In the genomic region with DNA sequence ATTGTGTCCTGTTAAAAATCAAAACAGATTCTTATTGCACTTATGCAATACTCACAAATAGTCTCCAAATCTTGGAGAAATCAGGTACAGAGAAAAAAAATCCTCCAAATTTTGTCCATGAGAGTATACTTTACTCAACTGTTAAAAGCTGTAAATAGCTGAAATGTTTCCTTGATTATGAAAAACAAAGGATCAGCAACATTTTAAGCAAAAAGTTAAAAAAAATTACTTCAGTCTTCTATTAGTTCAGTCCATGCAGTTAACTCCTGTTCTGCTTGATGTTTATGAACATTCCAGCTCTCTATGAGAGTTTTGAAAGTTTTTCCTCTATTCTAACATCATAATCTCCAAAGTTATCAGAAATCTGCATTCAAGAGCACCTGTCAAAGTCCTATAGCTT, we compare ENCODE assay signal across 29 cellular contexts. TPM values are rescaled to one million over a fixed set of nuclear protein-coding genes. Genes with fewer than 3 reads are reported as not detected.
"Had no signal": no experiment of that assay in that cellular context is flagged by ENCODE, and none has a peak within 500 bp of the region (broad histone marks: within the 10 kb centered on the region; RNA-seq: fewer than 3 reads in every experiment).

No MANE protein-coding gene starts in this region.

- DNase-seq: stimulated activated CD4-positive, alpha-beta T cell treated with anti-CD3 and anti-CD28 coated beads, Interleukin-2, amount 100 ng/mL, for 48 hours; stimulated activated CD4-positive, alpha-beta T cell treated with anti-CD3 and anti-CD28 coated beads, Interleukin-4, amount 100 ng/mL, for 1 hour; stimulated activated CD4-positive, alpha-beta T cell treated with anti-CD3 and anti-CD28 coated beads, Interleukin-4, amount 100 ng/mL, for 24 hours; stimulated activated CD4-positive, alpha-beta T cell treated with anti-CD3 and anti-CD28 coated beads, Interleukin-4, amount 100 ng/mL, for 4 hours; stimulated activated CD8-positive, alpha-beta memory T cell treated with anti-CD3 and anti-CD28 coated beads, Interleukin-4, amount 100 ng/mL, for 48 hours; stimulated activated naive B cell treated with anti-CD40 and anti-IgM and Interleukin-4, amounts not matched to agents 10 μg/mL and 1 μg/mL and 100 μg/mL, for 72 hours; stimulated activated naive CD4-positive, alpha-beta T cell; stimulated activated naive CD4-positive, alpha-beta T cell treated with Interleukin-2 at 50 U/mL for 16 hours; stimulated activated naive CD8-positive, alpha-beta T cell treated with anti-CD3 and anti-CD28 coated beads, Interleukin-15, amount 100 ng/mL, for 72 hours; stimulated activated naive CD8-positive, alpha-beta T cell treated with anti-CD3 and anti-CD28 coated beads, Interleukin-15, Interleukin-2, amounts not matched to agents 100 U/mL and 50 U/mL, for 24 hours; stomach; substantia nigra; testis; thyroid gland; tibial artery; transverse colon; trophoblast cell; upper lobe of left lung; upper lobe of right lung; uterus had no signal

- ATAC-seq: stimulated activated effector memory CD8-positive, alpha-beta T cell treated with anti-CD3 and anti-CD28 coated beads, Interleukin-12 subunit alpha, Interleukin-12 subunit beta, amount 100 ng/mL, for 72 hours; stimulated activated memory B cell treated with anti-CD40 and anti-IgM and Interleukin-4, amounts not matched to agents 10 μg/mL and 1 μg/mL and 100 μg/mL, for 72 hours; stimulated activated naive B cell treated with anti-CD40 and anti-IgM and Interleukin-4, amounts not matched to agents 10 μg/mL and 1 μg/mL and 100 μg/mL, for 72 hours; stimulated activated naive CD8-positive, alpha-beta T cell treated with anti-CD3 and anti-CD28 coated beads, Interleukin-15, amount 100 ng/mL, for 72 hours; stimulated activated naive CD8-positive, alpha-beta T cell treated with anti-CD3 and anti-CD28 coated beads, Interleukin-15, Interleukin-2, amounts not matched to agents 100 U/mL and 50 U/mL, for 24 hours; upper lobe of right lung had no signal

- H3K4me3 ChIP-seq: stomach, suprapubic skin, testis, thoracic aorta, thyroid gland, tibial artery, tibial nerve, transverse colon, upper lobe of left lung, upper lobe of right lung, uterus, vagina had no signal

- H3K27ac ChIP-seq: stomach, suprapubic skin, testis, thoracic aorta, thyroid gland, tibial artery, tibial nerve, transverse colon, upper lobe of left lung, upper lobe of right lung, uterus, vagina had no signal

- H3K36me3 ChIP-seq: stomach, suprapubic skin, thoracic aorta, thyroid gland, tibial artery, tibial nerve, transverse colon, upper lobe of left lung, upper lobe of right lung, uterus, vagina had no signal

- H3K9me3 ChIP-seq: testis, thoracic aorta, thyroid gland, uterus, vagina had no signal

- H3K4me1 ChIP-seq: stomach, suprapubic skin, testis, thyroid gland, tibial artery, tibial nerve, transverse colon, upper lobe of left lung, upper lobe of right lung, uterus, vagina had no signal

- H3K27me3 ChIP-seq: stomach, suprapubic skin, testis, thyroid gland, tibial artery, tibial nerve, transverse colon, upper lobe of left lung, upper lobe of right lung, uterus, vagina had no signal

RNA-seq across cellular contexts. Expression of gene ZNF80, which starts 22.8 kb away (rescaled TPM):
- total RNA-seq: suprapubic skin, temporal lobe, thoracic aorta, thyroid gland, transverse colon, upper lobe of right lung, ureter, urinary bladder, uterus had no signal
- polyA plus RNA-seq: stomach had no signal
